Comparison of ENCODE assay signal across 27 cellular contexts in genomic region chr18:79878741-79879358, GRCh38.
"Had no signal": no experiment of that assay in that cellular context is flagged by ENCODE, and none has a peak within 500 bp of the region (broad histone marks: within the 10 kb centered on the region; RNA-seq: fewer than 3 reads in every experiment).

No MANE protein-coding gene starts in this region.

- H3K27me3 Mint-ChIP-seq: activated CD4-positive, alpha-beta T cell treated with anti-CD3 and anti-CD28 coated beads, Interleukin-2, amount 10 ng/mL, durations not matched to agents 24 days and 14 days; activated CD8-positive, alpha-beta memory T cell treated with anti-CD3 and anti-CD28 coated beads, Interleukin-2, amount 10 ng/mL, durations not matched to agents 7 days and 5 days; activated CD8-positive, alpha-beta T cell treated with anti-CD3 and anti-CD28 coated beads for 36 hours; activated naive CD4-positive, alpha-beta T cell treated with anti-CD3 and anti-CD28 coated beads, Interleukin-2, amount 50 U/mL, for 24 hours; stimulated activated naive B cell treated with anti-CD40 and anti-IgM and Interleukin-4, amounts not matched to agents 10 μg/mL and 1 μg/mL and 100 μg/mL, for 72 hours had no signal

- H3K4me2 ChIP-seq: neural progenitor cell, SK-N-SH, smooth muscle cell had no signal

- H3K4me3 Mint-ChIP-seq: activated CD4-positive, alpha-beta T cell treated with anti-CD3 and anti-CD28 coated beads, Interleukin-2, amount 10 ng/mL, durations not matched to agents 24 days and 14 days; activated CD8-positive, alpha-beta memory T cell treated with anti-CD3 and anti-CD28 coated beads, Interleukin-2, amount 10 ng/mL, durations not matched to agents 7 days and 5 days; activated CD8-positive, alpha-beta T cell treated with anti-CD3 and anti-CD28 coated beads for 36 hours; activated naive CD4-positive, alpha-beta T cell treated with anti-CD3 and anti-CD28 coated beads, Interleukin-2, amount 50 U/mL, for 24 hours; activated naive CD8-positive, alpha-beta T cell treated with anti-CD3 and anti-CD28 coated beads, Interleukin-2, amount 50 U/mL, for 24 hours; activated T-helper 1 cell treated with anti-CD3 and anti-CD28 coated beads, Interleukin-12 subunit alpha, Interleukin-12 subunit beta, Interleukin-2, Interleukin-4 antibody, amounts not matched to agents 30 ng/mL and 10 ng/mL and 1 ng/mL, durations not matched to agents 14 hours and 24 hours and 36 hours; natural killer cell; neural progenitor cell; stimulated activated naive B cell treated with anti-CD40 and anti-IgM and Interleukin-4, amounts not matched to agents 10 μg/mL and 1 μg/mL and 100 μg/mL, for 72 hours; T-helper 1 cell treated with Interleukin-12 subunit alpha and Interleukin-12 subunit beta and Interleukin-4 antibody, amounts not matched to agents 30 μg/mL and 1 μg/mL, for 36 hours had no signal

- H3K27me3 ChIP-seq: foreskin keratinocyte, neural progenitor cell, thyroid gland had no signal

- H2AFZ ChIP-seq: neural progenitor cell had no signal

- H3K9me3 Mint-ChIP-seq: activated CD4-positive, alpha-beta T cell treated with anti-CD3 and anti-CD28 coated beads, Interleukin-2, amount 10 ng/mL, durations not matched to agents 24 days and 14 days; activated CD8-positive, alpha-beta T cell treated with anti-CD3 and anti-CD28 coated beads for 36 hours; activated naive CD4-positive, alpha-beta T cell treated with anti-CD3 and anti-CD28 coated beads, Interleukin-2, amount 50 U/mL, for 24 hours; activated naive CD8-positive, alpha-beta T cell treated with anti-CD3 and anti-CD28 coated beads, Interleukin-2, amount 50 U/mL, for 24 hours; activated T-helper 1 cell treated with anti-CD3 and anti-CD28 coated beads, Interleukin-12 subunit alpha, Interleukin-12 subunit beta, Interleukin-2, Interleukin-4 antibody, amounts not matched to agents 30 ng/mL and 10 ng/mL and 1 ng/mL, durations not matched to agents 14 hours and 24 hours and 36 hours; natural killer cell; T-helper 1 cell treated with Interleukin-12 subunit alpha and Interleukin-12 subunit beta and Interleukin-4 antibody, amounts not matched to agents 30 μg/mL and 1 μg/mL, for 36 hours had no signal

- H3K9ac ChIP-seq: neural progenitor cell, SK-N-SH had no signal

- H3K4me1 ChIP-seq: foreskin keratinocyte, lower lobe of right lung, thyroid gland had no signal

- H3K27ac ChIP-seq: esophagus muscularis mucosa, foreskin keratinocyte, lower lobe of right lung, neural progenitor cell, stomach, thyroid gland, VCaP had no signal

- H3K27ac Mint-ChIP-seq: activated CD4-positive, alpha-beta T cell treated with anti-CD3 and anti-CD28 coated beads, Interleukin-2, amount 10 ng/mL, durations not matched to agents 24 days and 14 days; activated CD8-positive, alpha-beta memory T cell treated with anti-CD3 and anti-CD28 coated beads, Interleukin-2, amount 10 ng/mL, durations not matched to agents 7 days and 5 days; activated CD8-positive, alpha-beta T cell treated with anti-CD3 and anti-CD28 coated beads for 36 hours; activated naive CD4-positive, alpha-beta T cell treated with anti-CD3 and anti-CD28 coated beads, Interleukin-2, amount 50 U/mL, for 24 hours; activated naive CD8-positive, alpha-beta T cell treated with anti-CD3 and anti-CD28 coated beads, Interleukin-2, amount 50 U/mL, for 24 hours; activated T-helper 1 cell treated with anti-CD3 and anti-CD28 coated beads, Interleukin-12 subunit alpha, Interleukin-12 subunit beta, Interleukin-2, Interleukin-4 antibody, amounts not matched to agents 30 ng/mL and 10 ng/mL and 1 ng/mL, durations not matched to agents 14 hours and 24 hours and 36 hours; natural killer cell; neural progenitor cell; stimulated activated naive B cell treated with anti-CD40 and anti-IgM and Interleukin-4, amounts not matched to agents 10 μg/mL and 1 μg/mL and 100 μg/mL, for 72 hours; T-helper 1 cell treated with Interleukin-12 subunit alpha and Interleukin-12 subunit beta and Interleukin-4 antibody, amounts not matched to agents 30 μg/mL and 1 μg/mL, for 36 hours had no signal

- H3K9me3 ChIP-seq: esophagus muscularis mucosa, lower lobe of right lung, SK-N-SH, thyroid gland had no signal

- ATAC-seq: activated CD8-positive, alpha-beta memory T cell treated with anti-CD3 and anti-CD28 coated beads, Interleukin-2, amount 10 ng/mL, durations not matched to agents 7 days and 5 days; activated CD8-positive, alpha-beta T cell treated with anti-CD3 and anti-CD28 coated beads for 36 hours; activated naive CD8-positive, alpha-beta T cell treated with anti-CD3 and anti-CD28 coated beads, Interleukin-2, amount 50 U/mL, for 24 hours; foreskin keratinocyte; lower lobe of right lung; natural killer cell; stimulated activated naive B cell treated with anti-CD40 and anti-IgM and Interleukin-4, amounts not matched to agents 10 μg/mL and 1 μg/mL and 100 μg/mL, for 72 hours had no signal

- H3K4me1 Mint-ChIP-seq: activated CD4-positive, alpha-beta T cell treated with anti-CD3 and anti-CD28 coated beads, Interleukin-2, amount 10 ng/mL, durations not matched to agents 24 days and 14 days; activated CD8-positive, alpha-beta memory T cell treated with anti-CD3 and anti-CD28 coated beads, Interleukin-2, amount 10 ng/mL, durations not matched to agents 7 days and 5 days; activated naive CD4-positive, alpha-beta T cell treated with anti-CD3 and anti-CD28 coated beads, Interleukin-2, amount 50 U/mL, for 24 hours; activated naive CD8-positive, alpha-beta T cell treated with anti-CD3 and anti-CD28 coated beads, Interleukin-2, amount 50 U/mL, for 24 hours; natural killer cell; stimulated activated naive B cell treated with anti-CD40 and anti-IgM and Interleukin-4, amounts not matched to agents 10 μg/mL and 1 μg/mL and 100 μg/mL, for 72 hours had no signal

- H3K36me3 ChIP-seq: esophagus muscularis mucosa, lower lobe of right lung, neural progenitor cell, stomach, thyroid gland had no signal

- H3K36me3 Mint-ChIP-seq: activated CD8-positive, alpha-beta memory T cell treated with anti-CD3 and anti-CD28 coated beads, Interleukin-2, amount 10 ng/mL, durations not matched to agents 7 days and 5 days; activated naive CD4-positive, alpha-beta T cell treated with anti-CD3 and anti-CD28 coated beads, Interleukin-2, amount 50 U/mL, for 24 hours; natural killer cell; stimulated activated naive B cell treated with anti-CD40 and anti-IgM and Interleukin-4, amounts not matched to agents 10 μg/mL and 1 μg/mL and 100 μg/mL, for 72 hours had no signal

- DNase-seq: activated CD4-positive, alpha-beta T cell treated with anti-CD3 and anti-CD28 coated beads, Interleukin-2, amount 10 ng/mL, durations not matched to agents 24 days and 14 days; activated CD8-positive, alpha-beta memory T cell treated with anti-CD3 and anti-CD28 coated beads, Interleukin-2, amount 10 ng/mL, durations not matched to agents 7 days and 5 days; activated CD8-positive, alpha-beta T cell treated with anti-CD3 and anti-CD28 coated beads for 36 hours; activated naive CD8-positive, alpha-beta T cell treated with anti-CD3 and anti-CD28 coated beads, Interleukin-2, amount 50 U/mL, for 24 hours; amygdala; central memory CD4-positive, alpha-beta T cell; dermis blood vessel endothelial cell; effector CD4-positive, alpha-beta T cell; foreskin keratinocyte; lower lobe of right lung; mesenchymal stem cell; natural killer cell; SK-N-SH; stimulated activated CD4-positive, alpha-beta T cell treated with anti-CD3 and anti-CD28 coated beads, Interleukin-15, amount 100 ng/mL, for 24 hours; stimulated activated CD4-positive, alpha-beta T cell treated with anti-CD3 and anti-CD28 coated beads, Interleukin-2, amount 100 ng/mL, for 24 hours; stimulated activated naive B cell treated with anti-CD40 and anti-IgM and Interleukin-4, amounts not matched to agents 10 μg/mL and 1 μg/mL and 100 μg/mL, for 72 hours; stomach; SW 1271; T-helper 9 cell; thyroid gland had no signal

- H3K4me3 ChIP-seq: esophagus muscularis mucosa, lower lobe of right lung, neural progenitor cell, smooth muscle cell, stomach, thyroid gland had no signal
